In genomic region chr1:52916241-52916975, GRCh38 we compare ENCODE assay signal across 13 cellular contexts.
"Had no signal": no experiment of that assay in that cellular context is flagged by ENCODE, and none has a peak within 500 bp of the region (broad histone marks: within the 10 kb centered on the region; RNA-seq: fewer than 3 reads in every experiment).

No MANE protein-coding gene starts in this region.

- H3K4me1 Mint-ChIP-seq: brain, nephron progenitor cell had no signal

- H3K4me3 Mint-ChIP-seq: activated B cell treated with CpG ODN at 0.5 μM for 24 hours; activated CD4-positive, alpha-beta T cell treated with anti-CD3 and anti-CD28 coated beads, Interleukin-2, amount 10 ng/mL, durations not matched to agents 24 days and 14 days; activated naive CD4-positive, alpha-beta T cell treated with anti-CD3 and anti-CD28 coated beads for 36 hours; activated T-helper 17 cell treated with anti-CD3 and anti-CD28 coated beads, Interleukin-2, amount 50 U/mL, for 72 hours; dendritic cell treated with granulocyte-macrophage colony-stimulating factor and Interleukin-4, amounts not matched to agents 40 ng/mL and 50 ng/mL, for 4 days; nephron progenitor cell had no signal

- H3K9me3 Mint-ChIP-seq: activated B cell treated with CpG ODN at 0.5 μM for 24 hours; activated CD4-positive, alpha-beta T cell treated with anti-CD3 and anti-CD28 coated beads, Interleukin-2, amount 10 ng/mL, durations not matched to agents 24 days and 14 days; activated naive CD4-positive, alpha-beta T cell treated with anti-CD3 and anti-CD28 coated beads for 36 hours; activated T-helper 17 cell treated with anti-CD3 and anti-CD28 coated beads, Interleukin-2, amount 50 U/mL, for 72 hours; dendritic cell treated with granulocyte-macrophage colony-stimulating factor and Interleukin-4, amounts not matched to agents 40 ng/mL and 50 ng/mL, for 4 days had no signal

- DNase-seq: activated B cell treated with CpG ODN at 0.5 μM for 24 hours; activated CD4-positive, alpha-beta T cell treated with anti-CD3 and anti-CD28 coated beads, Interleukin-2, amount 10 ng/mL, durations not matched to agents 24 days and 14 days; activated naive CD4-positive, alpha-beta T cell treated with anti-CD3 and anti-CD28 coated beads for 36 hours; cerebellar nuclear complex; left lung; mesendoderm; nephron progenitor cell; small intestine had no signal

- H3K27me3 Mint-ChIP-seq: activated B cell treated with CpG ODN at 0.5 μM for 24 hours; activated CD4-positive, alpha-beta T cell treated with anti-CD3 and anti-CD28 coated beads, Interleukin-2, amount 10 ng/mL, durations not matched to agents 24 days and 14 days; activated T-helper 17 cell treated with anti-CD3 and anti-CD28 coated beads, Interleukin-2, amount 50 U/mL, for 72 hours had no signal

- H3K27ac ChIP-seq: left lung, tibial artery had no signal

- H3K27ac Mint-ChIP-seq: activated B cell treated with CpG ODN at 0.5 μM for 24 hours; activated CD4-positive, alpha-beta T cell treated with anti-CD3 and anti-CD28 coated beads, Interleukin-2, amount 10 ng/mL, durations not matched to agents 24 days and 14 days; activated naive CD4-positive, alpha-beta T cell treated with anti-CD3 and anti-CD28 coated beads for 36 hours; activated T-helper 17 cell treated with anti-CD3 and anti-CD28 coated beads, Interleukin-2, amount 50 U/mL, for 72 hours; dendritic cell treated with granulocyte-macrophage colony-stimulating factor and Interleukin-4, amounts not matched to agents 40 ng/mL and 50 ng/mL, for 4 days; nephron progenitor cell had no signal

- H3K9me3 ChIP-seq: left lung, tibial artery had no signal

- H3K27me3 ChIP-seq: tibial artery had no signal

- H3K4me3 ChIP-seq: left lung, tibial artery had no signal

- ATAC-seq: activated T-helper 17 cell treated with anti-CD3 and anti-CD28 coated beads, Interleukin-2, amount 50 U/mL, for 72 hours; left lung; SK-N-SH treated with all-trans-retinoic acid at 6 μM for 48 hours had no signal
